Comparison of ENCODE assay signal across 30 cellular contexts in the genomic region with DNA sequence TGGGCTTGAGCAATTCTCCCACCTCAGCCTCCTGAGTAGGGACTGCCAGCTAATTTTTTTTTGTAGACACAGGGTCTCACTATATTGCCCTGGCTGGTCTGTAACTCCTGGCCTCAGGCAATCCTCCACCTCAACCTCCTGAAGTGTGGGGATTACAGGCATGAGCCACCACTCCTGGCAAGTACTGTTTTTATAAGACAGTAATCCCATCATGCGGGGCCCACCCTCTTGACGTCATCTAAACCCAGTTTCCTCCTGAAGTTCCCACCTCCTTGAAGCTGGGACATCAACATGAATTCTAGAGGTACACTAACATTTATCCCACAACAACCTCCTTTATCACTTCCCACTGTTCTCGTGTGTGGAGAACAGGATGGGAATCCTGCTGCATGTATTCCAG.
"Had no signal": no experiment of that assay in that cellular context is flagged by ENCODE, and none has a peak within 500 bp of the region (broad histone marks: within the 10 kb centered on the region; RNA-seq: fewer than 3 reads in every experiment).

No MANE protein-coding gene starts in this region.

- H3K9me3 Mint-ChIP-seq: mesothelial cell of epicardium; naive B cell; natural killer cell treated with Interleukin-12 subunit alpha and Interleukin-12 subunit beta and Interleukin-15 and Interleukin-18, amount 100 ng/mL, for 72 hours; stimulated activated naive CD8-positive, alpha-beta T cell treated with anti-CD3 and anti-CD28 coated beads, Interleukin-15, amount 100 ng/mL, for 72 hours had no signal

- H3K4me1 ChIP-seq: esophagus muscularis mucosa, foreskin keratinocyte, gastroesophageal sphincter, heart right ventricle, left lung, pancreas, right lobe of liver, suprapubic skin, transverse colon, upper lobe of right lung, uterus had no signal

- H3K36me3 ChIP-seq: esophagus muscularis mucosa, gastroesophageal sphincter, heart right ventricle, left lung, pancreas, right lobe of liver, suprapubic skin, transverse colon, upper lobe of right lung, uterus had no signal

- H3K27ac Mint-ChIP-seq: mesothelial cell of epicardium; naive B cell; natural killer cell treated with Interleukin-12 subunit alpha and Interleukin-12 subunit beta and Interleukin-15 and Interleukin-18, amount 100 ng/mL, for 72 hours had no signal

- DNase-seq: dermis blood vessel endothelial cell; effector memory CD4-positive, alpha-beta T cell; foreskin keratinocyte; glutamatergic neuron; heart right ventricle; hippocampal formation; left cardiac atrium; left lung; mesenchymal stem cell; mucosa of descending colon; naive B cell; nucleus accumbens; pancreas; retina; right lobe of liver; small intestine; stimulated activated CD4-positive, alpha-beta T cell treated with anti-CD3 and anti-CD28 coated beads, Interleukin-1b, Interleukin-23, amount 100 ng/mL, for 48 hours; stimulated activated CD4-positive, alpha-beta T cell treated with anti-CD3 and anti-CD28 coated beads, Interleukin-4, amount 100 ng/mL, for 1 hour; stimulated activated CD8-positive, alpha-beta memory T cell treated with anti-CD3 and anti-CD28 coated beads, Interleukin-4, amount 100 ng/mL, for 48 hours; stimulated activated naive CD4-positive, alpha-beta T cell; stimulated activated naive CD8-positive, alpha-beta T cell treated with anti-CD3 and anti-CD28 coated beads, Interleukin-15, amount 100 ng/mL, for 72 hours; transverse colon; upper lobe of right lung; uterus had no signal

- H3K36me3 Mint-ChIP-seq: mesothelial cell of epicardium; naive B cell; natural killer cell treated with Interleukin-12 subunit alpha and Interleukin-12 subunit beta and Interleukin-15 and Interleukin-18, amount 100 ng/mL, for 72 hours had no signal

- H3K4me1 Mint-ChIP-seq: naive B cell; stimulated activated naive CD8-positive, alpha-beta T cell treated with anti-CD3 and anti-CD28 coated beads, Interleukin-15, amount 100 ng/mL, for 72 hours had no signal

- H3K27me3 ChIP-seq: esophagus muscularis mucosa, foreskin keratinocyte, gastroesophageal sphincter, heart right ventricle, left lung, pancreas, right lobe of liver, suprapubic skin, transverse colon, upper lobe of right lung, uterus had no signal

- ATAC-seq: foreskin keratinocyte; gastroesophageal sphincter; heart right ventricle; left cardiac atrium; left lung; mucosa of descending colon; natural killer cell treated with Interleukin-12 subunit alpha and Interleukin-12 subunit beta and Interleukin-15 and Interleukin-18, amount 100 ng/mL, for 72 hours; pancreas; right lobe of liver; stimulated activated naive CD8-positive, alpha-beta T cell treated with anti-CD3 and anti-CD28 coated beads, Interleukin-15, amount 100 ng/mL, for 72 hours; upper lobe of right lung had no signal

- H3K4me3 ChIP-seq: coronary artery, esophagus muscularis mucosa, gastroesophageal sphincter, heart right ventricle, left lung, mucosa of descending colon, pancreas, right lobe of liver, suprapubic skin, transverse colon, upper lobe of right lung, uterus had no signal

- H3K9me3 ChIP-seq: esophagus muscularis mucosa, gastroesophageal sphincter, heart right ventricle, left lung, mucosa of descending colon, pancreas, right lobe of liver, suprapubic skin, transverse colon, upper lobe of right lung, uterus had no signal

- H3K4me3 Mint-ChIP-seq: mesothelial cell of epicardium; naive B cell; natural killer cell treated with Interleukin-12 subunit alpha and Interleukin-12 subunit beta and Interleukin-15 and Interleukin-18, amount 100 ng/mL, for 72 hours; stimulated activated naive CD8-positive, alpha-beta T cell treated with anti-CD3 and anti-CD28 coated beads, Interleukin-15, amount 100 ng/mL, for 72 hours had no signal

- H3K27ac ChIP-seq: coronary artery, esophagus muscularis mucosa, foreskin keratinocyte, gastroesophageal sphincter, heart right ventricle, left lung, pancreas, right lobe of liver, suprapubic skin, transverse colon, upper lobe of right lung, uterus had no signal
